Comparison of ENCODE assay signal across 25 cellular contexts in genomic region chr1:173960625-173961024, GRCh38. TPM values are rescaled to one million over a fixed set of nuclear protein-coding genes. Genes with fewer than 3 reads are reported as not detected.
DNase-seq lines count a peak whose midpoint lies in the region; ATAC-seq and FAIRE-seq lines count a peak whose summit lies in the region.
"Had no signal": no experiment of that assay in that cellular context is flagged by ENCODE, and none has a peak within 500 bp of the region (broad histone marks: within the 10 kb centered on the region; RNA-seq: fewer than 3 reads in every experiment).

No MANE protein-coding gene starts in this region.

- peak; percentile 57 for FAIRE-seq in GM19239 (lab: Jason Lieb, UNC)

- H3K36me3 Mint-ChIP-seq in naive B cell: peaks cover 11 to 16% of the 10 kb centered on the region in 2 donors
- H3K36me3 Mint-ChIP-seq in activated CD8-positive, alpha-beta memory T cell treated with anti-CD3 and anti-CD28 coated beads, Interleukin-2, amount 10 ng/mL, durations not matched to agents 7 days and 5 days: peaks cover 46% of the 10 kb centered on the region

- no peak for DNase-seq in GM19239 (ENCODE audit: insufficient read length, low spot score)
- DNase-seq in OCI-M1 (lab: John Stamatoyannopoulos, UW): peak; percentile 36
- DNase-seq in dermis microvascular lymphatic vessel endothelial cell (ENCODE audit: low read depth in 2 of 2): peak; percentile 58 to 78
- no peak for DNase-seq in naive B cell
- no peak for DNase-seq in activated CD8-positive, alpha-beta memory T cell treated with anti-CD3 and anti-CD28 coated beads, Interleukin-2, amount 10 ng/mL, durations not matched to agents 7 days and 5 days
- DNase-seq in activated CD4-positive, alpha-beta T cell treated with anti-CD3 and anti-CD28 coated beads, Interleukin-2, amount 50 U/mL, for 1 hour: no peak
- DNase-seq: activated CD4-positive, alpha-beta T cell treated with anti-CD3 and anti-CD28 coated beads for 36 hours; activated effector memory CD4-positive, alpha-beta T cell treated with anti-CD3 and anti-CD28 coated beads, Interleukin-2, amount 50 U/mL, for 16 hours; amygdala; CD8-positive, alpha-beta memory T cell; DMS53; effector CD4-positive, alpha-beta T cell; GDM1; KBM-7; kidney glomerular epithelial cell; mammary epithelial cell; NCI-H146; NCI-H2171; NCI-H526 treated with DMSO at 0.1 percent for 48 hours; stimulated activated CD4-positive, alpha-beta T cell treated with anti-CD3 and anti-CD28 coated beads, Interleukin-4, amount 100 ng/mL, for 4 hours; stomach had no signal

- H3K27ac Mint-ChIP-seq in naive B cell: peak overlapping the region in 4 of 6 donors; percentile 1 to 93 (median 12)
- H3K27ac Mint-ChIP-seq in activated CD8-positive, alpha-beta memory T cell treated with anti-CD3 and anti-CD28 coated beads, Interleukin-2, amount 10 ng/mL, durations not matched to agents 7 days and 5 days: no peak overlapping the region
- H3K27ac Mint-ChIP-seq: activated CD4-positive, alpha-beta T cell treated with anti-CD3 and anti-CD28 coated beads for 36 hours had no signal

- no peak overlapping the region for H3K4me3 Mint-ChIP-seq in naive B cell
- H3K4me3 Mint-ChIP-seq in activated CD8-positive, alpha-beta memory T cell treated with anti-CD3 and anti-CD28 coated beads, Interleukin-2, amount 10 ng/mL, durations not matched to agents 7 days and 5 days: no peak overlapping the region
- H3K4me3 Mint-ChIP-seq: activated CD4-positive, alpha-beta T cell treated with anti-CD3 and anti-CD28 coated beads for 36 hours had no signal

- no peaks in the 10 kb centered on the region for H3K27me3 Mint-ChIP-seq in naive B cell
- no peaks in the 10 kb centered on the region for H3K27me3 Mint-ChIP-seq in activated CD8-positive, alpha-beta memory T cell treated with anti-CD3 and anti-CD28 coated beads, Interleukin-2, amount 10 ng/mL, durations not matched to agents 7 days and 5 days
- H3K27me3 Mint-ChIP-seq: activated CD4-positive, alpha-beta T cell treated with anti-CD3 and anti-CD28 coated beads for 36 hours; CD8-positive, alpha-beta memory T cell had no signal

- H3K4me1 Mint-ChIP-seq in naive B cell: no peaks in the 10 kb centered on the region
- no peaks in the 10 kb centered on the region for H3K4me1 Mint-ChIP-seq in activated CD8-positive, alpha-beta memory T cell treated with anti-CD3 and anti-CD28 coated beads, Interleukin-2, amount 10 ng/mL, durations not matched to agents 7 days and 5 days
- H3K4me1 Mint-ChIP-seq: activated CD4-positive, alpha-beta T cell treated with anti-CD3 and anti-CD28 coated beads for 36 hours had no signal

- ATAC-seq in naive B cell (ENCODE audit: low read depth in 2 of 2) (no peak), GM21390 (IDR thresholded peaks at IDR 0.05; ENCODE audit: unreplicated experiment) (no peak)
- ATAC-seq in activated CD8-positive, alpha-beta memory T cell treated with anti-CD3 and anti-CD28 coated beads, Interleukin-2, amount 10 ng/mL, durations not matched to agents 7 days and 5 days: no peak
- ATAC-seq: activated CD4-positive, alpha-beta T cell treated with anti-CD3 and anti-CD28 coated beads for 36 hours; esophagus mucosa had no signal

- CTCF ChIA-PET in activated CD8-positive, alpha-beta memory T cell treated with anti-CD3 and anti-CD28 coated beads, Interleukin-2, amount 10 ng/mL, durations not matched to agents 7 days and 5 days (lab: Charles Lee): interaction anchor here (1.0 kb wide), 1 partner anchor 71 kb away, joined by 3 read pairs; no protein-coding TSS in a partner anchor

- no peaks in the 10 kb centered on the region for H3K9me3 Mint-ChIP-seq in naive B cell
- no peaks in the 10 kb centered on the region for H3K9me3 Mint-ChIP-seq in activated CD8-positive, alpha-beta memory T cell treated with anti-CD3 and anti-CD28 coated beads, Interleukin-2, amount 10 ng/mL, durations not matched to agents 7 days and 5 days (ENCODE audit: low read depth)
- H3K9me3 Mint-ChIP-seq: CD8-positive, alpha-beta memory T cell had no signal

RNA-seq across cellular contexts. Expression of gene SERPINC1, which starts 43.5 kb away (rescaled TPM):
- 0.13 TPM in 1 of 2 replicates, not detected in the other for total RNA-seq in dermis microvascular lymphatic vessel endothelial cell
- under 1 TPM in 1 of 6 donors, not detected in 5; 0.29 TPM for polyA plus RNA-seq in naive B cell (ENCODE audit: low read depth in 6 of 6)
- total RNA-seq in activated CD8-positive, alpha-beta memory T cell treated with anti-CD3 and anti-CD28 coated beads, Interleukin-2, amount 10 ng/mL, durations not matched to agents 7 days and 5 days: not detected
- total RNA-seq: CD8-positive, alpha-beta memory T cell; tibial nerve had no signal
- polyA plus RNA-seq: cardiac muscle cell; CD8-positive, alpha-beta memory T cell had no signal

Comparison
In these comparisons a context has a peak if more than half of its experiments do, and no peak if none do; other contexts are left out.
1. DNase-seq: peak in OCI-M1 (single experiment) and dermis microvascular lymphatic vessel endothelial cell (2 of 2); none in GM19239 (single experiment), naive B cell (single experiment), activated CD8-positive, alpha-beta memory T cell treated with anti-CD3 and anti-CD28 coated beads, Interleukin-2, amount 10 ng/mL, durations not matched to agents 7 days and 5 days (single experiment) and activated CD4-positive, alpha-beta T cell treated with anti-CD3 and anti-CD28 coated beads, Interleukin-2, amount 50 U/mL, for 1 hour (single experiment).